In genomic region chr17:81147701-81148100, GRCh38 we compare ENCODE assay signal across 40 cellular contexts. TPM values are rescaled to one million over a fixed set of nuclear protein-coding genes. Genes with fewer than 3 reads are reported as not detected.
"Had no signal": no experiment of that assay in that cellular context is flagged by ENCODE, and none has a peak within 500 bp of the region (broad histone marks: within the 10 kb centered on the region; RNA-seq: fewer than 3 reads in every experiment).

No MANE protein-coding gene starts in this region.

- H3K27ac ChIP-seq: adrenal gland, ascending aorta, body of pancreas, brain microvascular endothelial cell, breast epithelium, cardiac muscle cell had no signal

- H3K9me3 ChIP-seq: adrenal gland, ascending aorta, body of pancreas, breast epithelium had no signal

- H3K36me3 ChIP-seq: adrenal gland, ascending aorta, brain microvascular endothelial cell, breast epithelium, cardiac muscle cell had no signal

- FAIRE-seq: astrocyte, bronchial epithelial cell had no signal

- H3K27me3 ChIP-seq: adrenal gland, ascending aorta, body of pancreas, brain microvascular endothelial cell, breast epithelium, cardiac muscle cell had no signal

- DNase-seq: activated effector memory CD4-positive, alpha-beta T cell treated with anti-CD3 and anti-CD28 coated beads, Interleukin-2, amount 50 U/mL, for 16 hours; activated effector memory CD4-positive, alpha-beta T cell treated with Interleukin-2 at 50 U/mL for 16 hours; activated gamma-delta T cell; activated gamma-delta T cell treated with Interleukin-2 at 50 U/mL for 16 hours; activated naive CD4-positive, alpha-beta T cell; activated naive CD4-positive, alpha-beta T cell treated with anti-CD3 and anti-CD28 coated beads for 36 hours; activated naive CD4-positive, alpha-beta T cell treated with anti-CD3 and anti-CD28 coated beads, Interleukin-2, amount 10 ng/mL, durations not matched to agents 7 days and 5 days; activated naive CD4-positive, alpha-beta T cell treated with anti-CD3 and anti-CD28 coated beads, Interleukin-2, amount 50 U/mL, for 16 hours; activated naive CD4-positive, alpha-beta T cell treated with Interleukin-2 at 50 U/mL for 16 hours; activated naive CD8-positive, alpha-beta T cell treated with anti-CD3 and anti-CD28 coated beads for 36 hours; activated naive CD8-positive, alpha-beta T cell treated with anti-CD3 and anti-CD28 coated beads, Interleukin-2, amount 10 ng/mL, durations not matched to agents 7 days and 5 days; activated naive CD8-positive, alpha-beta T cell treated with anti-CD3 and anti-CD28 coated beads, Interleukin-2, amount 50 U/mL, for 24 hours; activated T-cell treated with anti-CD3 and anti-CD28 coated beads for 4 hours; activated T-cell treated with anti-CD3 and anti-CD28 coated beads, Interleukin-2, amount 50 U/mL, for 1 hour; activated T-cell treated with anti-CD3 and anti-CD28 coated beads, Interleukin-2, amount 50 U/mL, for 24 hours; activated T-cell treated with anti-CD3 and anti-CD28 coated beads, Interleukin-2, amount 50 U/mL, for 4 hours; activated T-cell treated with anti-CD3 and anti-CD28 coated beads, Interleukin-2, amount 50 U/mL, for 48 hours; activated T-cell treated with anti-CD3 and anti-CD28 coated beads, Interleukin-2, amount 50 U/mL, for 72 hours; adrenal gland; amniotic stem cell; amygdala; anterior cingulate cortex; aorta; body of pancreas; brain microvascular endothelial cell; caudate nucleus; central memory CD4-positive, alpha-beta T cell; cerebellar nuclear complex had no signal

- H3K4me3 ChIP-seq: adrenal gland, ascending aorta, body of pancreas, breast epithelium, cardiac muscle cell had no signal

- H3K4me1 ChIP-seq: ascending aorta, breast epithelium had no signal

- ATAC-seq: activated naive CD4-positive, alpha-beta T cell treated with anti-CD3 and anti-CD28 coated beads, Interleukin-2, amount 50 U/mL, for 72 hours; activated naive CD8-positive, alpha-beta T cell treated with anti-CD3 and anti-CD28 coated beads, Interleukin-2, amount 50 U/mL, for 24 hours; activated T-cell treated with anti-CD3 and anti-CD28 coated beads, Interleukin-2, amount 50 U/mL, for 4 hours; activated T-cell treated with anti-CD3 and anti-CD28 coated beads, Interleukin-2, amount 50 U/mL, for 72 hours; activated T-helper 17 cell treated with anti-CD3 and anti-CD28 coated beads, Interleukin-2, amount 50 U/mL, for 72 hours; body of pancreas had no signal

RNA-seq across cellular contexts. Expression of gene PVALEF, which starts 17.6 kb away (rescaled TPM):
- total RNA-seq: activated naive CD4-positive, alpha-beta T cell treated with anti-CD3 and anti-CD28 coated beads for 36 hours; activated naive CD4-positive, alpha-beta T cell treated with anti-CD3 and anti-CD28 coated beads, Interleukin-2, amount 50 U/mL, for 72 hours; activated naive CD8-positive, alpha-beta T cell treated with anti-CD3 and anti-CD28 coated beads for 36 hours; activated naive CD8-positive, alpha-beta T cell treated with anti-CD3 and anti-CD28 coated beads, Interleukin-2, amount 10 ng/mL, durations not matched to agents 7 days and 5 days; activated T-cell treated with anti-CD3 and anti-CD28 coated beads, Interleukin-2, amount 50 U/mL, for 4 hours; activated T-cell treated with anti-CD3 and anti-CD28 coated beads, Interleukin-2, amount 50 U/mL, for 72 hours; activated T-helper 1 cell treated with anti-CD3 and anti-CD28 coated beads, Interleukin-12 subunit alpha, Interleukin-12 subunit beta, Interleukin-2, Interleukin-4 antibody, amounts not matched to agents 30 ng/mL and 10 ng/mL and 1 ng/mL, durations not matched to agents 14 hours and 24 hours and 36 hours; activated T-helper 17 cell treated with anti-CD3 and anti-CD28 coated beads, Interleukin-2, amount 50 U/mL, for 72 hours; activated T-helper 2 cell treated with anti-CD3 and anti-CD28 coated beads, Interferon-gamma antibody, Interleukin-2, Interleukin-4, amounts not matched to agents 10 μg/mL and 5 μg/mL and 100 μg/mL, durations not matched to agents 14 hours and 24 hours and 36 hours; adrenal gland; aorta; ascending aorta; astrocyte; body of pancreas; breast epithelium; bronchial epithelial cell; cardiac septum; cerebellum had no signal
- polyA plus RNA-seq: adipose tissue, adrenal gland, aorta had no signal
